In genomic region chr2:201149064-201149820, GRCh38 we compare ENCODE assay signal across 1 cellular context.
TF ChIP-seq lines count a peak whose summit lies in the region.

No MANE protein-coding gene starts in this region.

TF ChIP-seq in GM12878, 131 proteins besides CTCF, POLR2A, EP300 and RAD21 (continued from another document):
- TF ChIP-seq CEBPZ (IDR thresholded peaks at IDR 0.05; ENCODE audit: low read depth, low read length) (no peak), MAX (IDR thresholded peaks at IDR 0.05; ENCODE audit: low read depth, low read length) (no peak), SREBF2 (IDR thresholded peaks at IDR 0.05; ENCODE audit: low read length) (no peak), PML (IDR thresholded peaks at IDR 0.05; ENCODE audit: low read length) (no peak), ZBTB40 (IDR thresholded peaks at IDR 0.05; ENCODE audit: borderline replicate concordance) (no peak), SMARCA5 (IDR thresholded peaks at IDR 0.05) (no peak), DPF2 (IDR thresholded peaks at IDR 0.05) (no peak), ETV6 (conservative IDR thresholded peaks at IDR 0.05 in 1 of 2, IDR thresholded peaks at IDR 0.05 in 1 of 2; ENCODE audit: borderline replicate concordance in 1 of 2, low read depth in 1 of 2) (no peak), IRF5 (IDR thresholded peaks at IDR 0.05; ENCODE audit: borderline replicate concordance) (no peak), MEF2A (IDR thresholded peaks at IDR 0.05; ENCODE audit: insufficient read depth, low read depth, low read length) (no peak), ZNF217 (IDR thresholded peaks at IDR 0.05) (no peak), RCOR1 (conservative IDR thresholded peaks at IDR 0.05; ENCODE audit: low read depth, low read length) (no peak), TARDBP (IDR thresholded peaks at IDR 0.05; ENCODE audit: borderline replicate concordance) (no peak)
